ENCODE assay signal across 17 cellular contexts in the genomic region with DNA sequence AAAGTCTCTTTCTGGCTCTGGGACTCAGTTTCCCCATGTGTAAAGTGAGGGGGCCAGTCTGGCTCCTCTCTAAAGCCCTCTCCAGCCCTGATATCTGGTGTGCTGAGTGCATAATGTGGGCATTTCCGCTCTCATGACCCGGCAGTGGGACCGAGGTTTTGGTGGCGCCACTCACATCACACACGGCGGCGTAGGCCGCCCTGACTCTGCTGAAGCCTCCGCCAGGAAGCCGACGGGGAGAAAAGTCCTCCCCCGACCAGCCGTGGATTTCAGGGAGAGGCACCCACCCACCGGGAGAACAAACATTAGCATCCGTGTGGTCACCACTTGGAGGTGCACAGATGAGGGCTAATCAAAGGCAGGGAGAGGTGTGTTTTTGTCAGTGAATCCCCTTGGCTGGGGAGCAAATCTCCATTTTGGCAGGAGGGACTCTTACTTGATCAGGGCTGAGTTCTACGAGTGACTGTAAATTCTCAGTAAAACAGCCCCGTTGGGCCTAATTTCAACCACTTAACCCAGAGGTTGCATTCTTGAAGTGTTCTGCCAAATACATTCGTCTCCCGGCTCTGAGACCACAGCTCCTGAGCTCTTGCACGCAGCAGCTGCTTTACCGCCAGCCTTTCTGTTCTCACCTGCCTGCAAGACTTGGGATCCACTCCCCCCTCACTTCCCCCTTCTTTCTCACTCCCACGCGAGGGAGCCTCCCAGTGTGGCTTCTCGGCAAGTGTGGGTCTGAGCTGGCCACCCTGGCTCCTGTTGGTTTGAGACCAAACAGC.
DNase-seq lines count a peak whose midpoint lies in the region; ATAC-seq and TF ChIP-seq lines count a peak whose summit lies in the region.
"Had no signal": no experiment of that assay in that cellular context is flagged by ENCODE, and none has a peak within 500 bp of the region (broad histone marks: within the 10 kb centered on the region; RNA-seq: fewer than 3 reads in every experiment).

No MANE protein-coding gene starts in this region.

- intact Hi-C loops in testis (cut with DNase I; ENCODE audit: low total_unique reads): no loop called here

- DNase-seq in DMS153 (lab: John Stamatoyannopoulos, UW) (peak; percentile 46), DMS153 treated with DMSO at 0.1 percent for 48 hours (lab: John Stamatoyannopoulos, UW; ENCODE audit: unreplicated experiment) (no peak), Peyer's patch (no peak), testis (peak; percentile 34), NOMO-1 treated with dmso at 0.1 percent for 144 hours (lab: John Stamatoyannopoulos, UW; ENCODE audit: unreplicated experiment) (no peak)
- DNase-seq: HCEC 1CT, MV-4-11, NCI-H1436 treated with DMSO at 0.1 percent for 48 hours, NCI-H2081, NCI-H446 had no signal

- peak overlapping the region in 1 of 2 donors; percentile 34 for H3K9ac ChIP-seq in mucosa of rectum (ENCODE audit: low read depth in 1 of 2, low read length in 2 of 2)
- H3K9ac ChIP-seq: BLaER1 had no signal

- H3K4me1 ChIP-seq in Peyer's patch (peaks cover 0 to 26% (median 7%) of the 10 kb centered on the region in 4 donors), mucosa of rectum (ENCODE audit: control insufficient read depth in 2 of 2, insufficient read depth in 2 of 2, low read length in 2 of 2) (peaks cover 36 to 47% of the 10 kb centered on the region in 2 donors), testis (peaks cover 60% of the 10 kb centered on the region)

- ATAC-seq in HG02938 (IDR thresholded peaks at IDR 0.05; ENCODE audit: unreplicated experiment) (no peak), GM18861 (IDR thresholded peaks at IDR 0.05; ENCODE audit: unreplicated experiment) (no peak)

- TF ChIP-seq CTCF in Peyer's patch (IDR thresholded peaks at IDR 0.05) (no peak), testis (IDR thresholded peaks at IDR 0.05) (no peak)

- H3K4me3 ChIP-seq in Peyer's patch (no peak overlapping the region), mucosa of rectum (ENCODE audit: low read length in 2 of 2) (no peak overlapping the region), testis (no peak overlapping the region)
- H3K4me3 ChIP-seq: BLaER1, SJSA1 had no signal

- TF ChIP-seq POLR2A in Peyer's patch (IDR thresholded peaks at IDR 0.05): no peak
- no peak for TF ChIP-seq POLR2A in testis (IDR thresholded peaks at IDR 0.05)

- H3K9me3 ChIP-seq in Peyer's patch (no peaks in the 10 kb centered on the region), mucosa of rectum (ENCODE audit: control insufficient read depth in 2 of 2, low read length in 2 of 2) (no peaks in the 10 kb centered on the region), testis (no peaks in the 10 kb centered on the region)
- H3K9me3 ChIP-seq: BLaER1, SJSA1 had no signal

- H3K36me3 ChIP-seq in Peyer's patch: no peaks in the 10 kb centered on the region
- no peaks in the 10 kb centered on the region for H3K36me3 ChIP-seq in mucosa of rectum (ENCODE audit: control insufficient read depth in 2 of 2, insufficient read depth in 2 of 2, low read length in 2 of 2)
- no peaks in the 10 kb centered on the region for H3K36me3 ChIP-seq in testis (ENCODE audit: low read depth, missing control alignments)
- H3K36me3 ChIP-seq: BLaER1, SJSA1 had no signal

- H3K27ac ChIP-seq in Peyer's patch: peak overlapping the region in 3 of 4 donors; percentile 8 to 79 (median 69)
- peak overlapping the region; percentile 61 to 83 for H3K27ac ChIP-seq in mucosa of rectum (ENCODE audit: low read depth in 2 of 2, low read length in 2 of 2)
- no peak overlapping the region for H3K27ac ChIP-seq in testis
- H3K27ac ChIP-seq: 22Rv1, BLaER1, RWPE1, SJSA1 had no signal

- WGBS in testis, 2 donors: 37 to 53% methylated on average over 9 to 24 of the region's 24 CpGs

- no peaks in the 10 kb centered on the region for H3K27me3 ChIP-seq in Peyer's patch
- H3K27me3 ChIP-seq in mucosa of rectum (ENCODE audit: control insufficient read depth in 2 of 2, insufficient read depth in 2 of 2, low read length in 2 of 2): no peaks in the 10 kb centered on the region
- no peaks in the 10 kb centered on the region for H3K27me3 ChIP-seq in testis
- H3K27me3 ChIP-seq: BLaER1, SJSA1 had no signal

Comparison
In these comparisons a context has a peak if more than half of its experiments do, and no peak if none do; other contexts are left out.
1. DNase-seq: peak in DMS153 (single experiment) and testis (single experiment); none in DMS153 treated with DMSO at 0.1 percent for 48 hours (single experiment), Peyer's patch (0 of 3) and NOMO-1 treated with dmso at 0.1 percent for 144 hours (single experiment).
2. H3K27ac ChIP-seq: peak in Peyer's patch (3 of 4) and mucosa of rectum (2 of 2); none in testis (0 of 2).